ENCODE assay signal across 8 cellular contexts in the genomic region with DNA sequence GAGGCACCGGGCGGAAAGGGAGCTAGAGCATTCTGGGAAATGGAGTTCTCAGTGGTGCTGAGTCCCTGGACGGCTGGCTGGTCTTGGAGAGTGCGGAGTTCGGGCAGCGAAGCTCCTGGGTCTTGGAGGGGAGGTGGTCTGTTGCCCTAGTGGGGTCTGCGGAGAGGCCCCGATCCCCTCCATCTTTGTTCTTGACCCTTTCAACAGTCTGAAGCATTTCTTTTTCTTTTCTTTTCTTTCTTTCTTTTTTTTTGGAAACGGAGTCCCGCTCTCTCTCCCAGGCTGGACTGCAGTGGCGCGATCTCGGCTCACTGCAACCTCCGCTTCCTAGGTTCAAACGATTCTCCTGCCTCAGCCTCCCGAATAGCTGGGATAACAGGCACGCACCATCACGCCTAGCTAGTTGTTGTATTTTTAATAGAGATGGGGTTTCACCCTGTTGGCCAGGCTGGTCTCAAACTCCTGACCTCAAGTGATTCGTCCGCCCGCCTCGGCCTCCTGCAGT. TPM values are rescaled to one million over a fixed set of nuclear protein-coding genes. Genes with fewer than 3 reads are reported as not detected.
A peak's percentile ranks its signal among the peaks of the same experiment; 100 is the strongest.
DNase-seq lines count a peak whose midpoint lies in the region; ATAC-seq, FAIRE-seq and TF ChIP-seq lines count a peak whose summit lies in the region.

No MANE protein-coding gene starts in this region.

- peaks cover 22% of the 10 kb centered on the region for H3K36me3 Mint-ChIP-seq in stimulated activated naive CD8-positive, alpha-beta T cell treated with anti-CD3 and anti-CD28 coated beads, Interleukin-15, Interleukin-2, amounts not matched to agents 100 ng/mL and 50 ng/mL, for 24 hours (ENCODE audit: low read depth)

- no peak for TF ChIP-seq CTCF in bronchial epithelial cell (IDR thresholded peaks at IDR 0.05; ENCODE audit: insufficient read depth, low read length, severe bottlenecking)

- peak overlapping the region; percentile 99 for H3K27ac Mint-ChIP-seq in stimulated activated naive CD8-positive, alpha-beta T cell treated with anti-CD3 and anti-CD28 coated beads, Interleukin-15, Interleukin-2, amounts not matched to agents 100 ng/mL and 50 ng/mL, for 24 hours

- no peaks in the 10 kb centered on the region for H3K9me3 Mint-ChIP-seq in stimulated activated naive CD8-positive, alpha-beta T cell treated with anti-CD3 and anti-CD28 coated beads, Interleukin-15, Interleukin-2, amounts not matched to agents 100 ng/mL and 50 ng/mL, for 24 hours

- H3K36me3 ChIP-seq in bronchial epithelial cell (ENCODE audit: control insufficient read depth, insufficient read depth, low read length): peaks cover 3% of the 10 kb centered on the region
- peaks cover 0 to 6% of the 10 kb centered on the region in 2 donors for H3K36me3 ChIP-seq in mucosa of rectum (ENCODE audit: control insufficient read depth in 2 of 2, insufficient read depth in 2 of 2, low read length in 2 of 2)

- peaks cover 15 to 20% of the 10 kb centered on the region in 2 donors for H3K4me1 ChIP-seq in mucosa of rectum (ENCODE audit: control insufficient read depth in 2 of 2, insufficient read depth in 2 of 2, low read length in 2 of 2)

- H3K27me3 Mint-ChIP-seq in stimulated activated naive CD8-positive, alpha-beta T cell treated with anti-CD3 and anti-CD28 coated beads, Interleukin-15, Interleukin-2, amounts not matched to agents 100 ng/mL and 50 ng/mL, for 24 hours: peaks cover 30% of the 10 kb centered on the region

- peak overlapping the region; percentile 70 to 86 for H3K9ac ChIP-seq in mucosa of rectum (ENCODE audit: low read depth in 1 of 2, low read length in 2 of 2)

- DNase-seq in stimulated activated naive CD8-positive, alpha-beta T cell treated with anti-CD3 and anti-CD28 coated beads, Interleukin-15, Interleukin-2, amounts not matched to agents 100 U/mL and 50 U/mL, for 24 hours: no peak
- DNase-seq in bronchial epithelial cell (ENCODE audit: low read depth) (no peak), medulla oblongata (ENCODE audit: extremely low spot score) (no peak), dedifferentiated amniotic fluid mesenchymal stem cell (ENCODE audit: extremely low spot score) (no peak)

- no peaks in the 10 kb centered on the region for H3K9me3 ChIP-seq in mucosa of rectum (ENCODE audit: control insufficient read depth in 2 of 2, low read length in 2 of 2)

- H3K27ac ChIP-seq in mucosa of rectum (ENCODE audit: low read depth in 2 of 2, low read length in 2 of 2): peak overlapping the region; percentile 68 to 96

- H3K4me3 Mint-ChIP-seq in stimulated activated naive CD8-positive, alpha-beta T cell treated with anti-CD3 and anti-CD28 coated beads, Interleukin-15, Interleukin-2, amounts not matched to agents 100 ng/mL and 50 ng/mL, for 24 hours: peak overlapping the region; percentile 95

- peaks cover 30% of the 10 kb centered on the region for H3K4me1 Mint-ChIP-seq in stimulated activated naive CD8-positive, alpha-beta T cell treated with anti-CD3 and anti-CD28 coated beads, Interleukin-15, Interleukin-2, amounts not matched to agents 100 ng/mL and 50 ng/mL, for 24 hours (ENCODE audit: low read depth)

- H3K4me3 ChIP-seq in bronchial epithelial cell (ENCODE audit: low read depth, low read length) (peak overlapping the region; percentile 97), mucosa of rectum (ENCODE audit: low read length in 2 of 2) (peak overlapping the region; percentile 80 to 82)

- H3K27me3 ChIP-seq in bronchial epithelial cell (ENCODE audit: control insufficient read depth, insufficient read depth, low read length): peaks cover 15% of the 10 kb centered on the region
- no peaks in the 10 kb centered on the region for H3K27me3 ChIP-seq in mucosa of rectum (ENCODE audit: control insufficient read depth in 2 of 2, insufficient read depth in 2 of 2, low read length in 2 of 2)

- no peak for FAIRE-seq in bronchial epithelial cell (lab: Jason Lieb, UNC)

- ATAC-seq in stimulated activated naive CD8-positive, alpha-beta T cell treated with anti-CD3 and anti-CD28 coated beads, Interleukin-15, Interleukin-2, amounts not matched to agents 100 U/mL and 50 U/mL, for 24 hours: no peak
- ATAC-seq in GM21360 (IDR thresholded peaks at IDR 0.05; ENCODE audit: unreplicated experiment) (no peak), HG02642 (IDR thresholded peaks at IDR 0.05; ENCODE audit: poor library complexity, unreplicated experiment) (no peak)

RNA-seq across cellular contexts. Expression of gene SYMPK, which starts 0.4 kb away (rescaled TPM):
- 27.9 and 29.7 TPM in 2 replicates for total RNA-seq in bronchial epithelial cell

RNA-seq across cellular contexts. Expression of gene FOXA3, which starts 0.7 kb away (rescaled TPM):
- not detected in 2 replicates for total RNA-seq in bronchial epithelial cell

RNA-seq across cellular contexts. Expression of gene IRF2BP1, which starts 22.6 kb away (rescaled TPM):
- 11.3 and 11.8 TPM in 2 replicates for total RNA-seq in bronchial epithelial cell

RNA-seq across cellular contexts. Expression of gene MYPOP, which starts 39.0 kb away (rescaled TPM):
- total RNA-seq in bronchial epithelial cell: 0.53 and 0.90 TPM in 2 replicates

RNA-seq across cellular contexts. Expression of gene RSPH6A, which starts 48.3 kb away (rescaled TPM):
- under 0.01 TPM in 1 of 2 replicates, not detected in the other for total RNA-seq in bronchial epithelial cell
